7 cellular contexts compared by ENCODE assay signal in the genomic region with DNA sequence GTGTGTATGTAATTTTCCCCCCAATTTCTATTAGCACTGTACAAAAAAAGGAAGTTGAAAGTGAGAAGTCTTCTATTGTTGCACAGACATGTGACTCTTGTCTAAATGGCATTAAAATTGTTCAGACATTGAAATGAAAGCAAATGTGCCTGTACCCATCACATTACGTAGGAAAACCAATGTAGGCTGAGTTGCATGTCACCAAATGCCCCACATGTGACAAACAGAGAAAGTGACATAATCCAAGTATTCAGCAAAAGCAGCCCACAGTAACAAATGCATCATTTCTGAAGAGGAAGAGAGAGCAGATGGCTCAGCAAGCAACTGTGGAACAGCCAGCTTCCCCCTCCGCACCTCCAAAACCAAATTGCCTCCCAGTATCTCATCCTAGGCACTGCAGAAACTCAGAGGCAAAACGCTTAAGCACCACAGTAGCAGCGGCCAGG.
DNase-seq lines count a peak whose midpoint lies in the region; ATAC-seq, FAIRE-seq and TF ChIP-seq lines count a peak whose summit lies in the region.

No MANE protein-coding gene starts in this region.

- peak; percentile 74 for ATAC-seq in GM19025 (IDR thresholded peaks at IDR 0.05; ENCODE audit: low read depth, unreplicated experiment)
- ATAC-seq in HG02678 (IDR thresholded peaks at IDR 0.05; ENCODE audit: unreplicated experiment), result peak; percentile 86

- no peak overlapping the region for H3K4me3 ChIP-seq in NB4 (ENCODE audit: low read depth, low read length)
- H3K4me3 ChIP-seq in hepatocyte, result no peak overlapping the region

- no peaks in the 10 kb centered on the region for H3K9me2 ChIP-seq in hepatocyte (replicated peaks; ENCODE audit: insufficient read depth)

- TF ChIP-seq POLR2A in NB4 (IDR thresholded peaks at IDR 0.05; ENCODE audit: extremely low read depth, insufficient read length) (no peak), H54 (IDR thresholded peaks at IDR 0.05; ENCODE audit: low read depth, low read length) (no peak)

- no peaks in the 10 kb centered on the region for H3K36me3 ChIP-seq in hepatocyte (replicated peaks; ENCODE audit: insufficient read depth, low read depth)

- no peaks in the 10 kb centered on the region for H3K4me1 ChIP-seq in hepatocyte (ENCODE audit: insufficient read depth)

- FAIRE-seq in H54 (lab: Jason Lieb, UNC), result no peak

- DNase-seq in NB4 (ENCODE audit: low read depth) (peak; percentile 19), pons (ENCODE audit: low spot score) (peak; percentile 71), H54 (ENCODE audit: insufficient read length, low spot score) (no peak), hepatocyte (ENCODE audit: low spot score) (no peak), NCI-H146 treated with DMSO at 0.1 percent for 48 hours (lab: John Stamatoyannopoulos, UW; ENCODE audit: unreplicated experiment) (no peak)

- H3K9me3 ChIP-seq in hepatocyte (ENCODE audit: low read depth), result no peaks in the 10 kb centered on the region

- no peak overlapping the region for H3K4me2 ChIP-seq in hepatocyte

- WGBS in hepatocyte (ENCODE audit: low lambda C conversion rate, missing lambda C conversion rate), result 93% methylated on average over 4 of the region's 4 CpGs

- no peak overlapping the region for H2AFZ ChIP-seq in hepatocyte

- H4K20me1 ChIP-seq in hepatocyte (ENCODE audit: insufficient read depth, poor library complexity, severe bottlenecking), result no peaks in the 10 kb centered on the region

- no peaks in the 10 kb centered on the region for H3K79me2 ChIP-seq in hepatocyte

- no peaks in the 10 kb centered on the region for H3K27me3 ChIP-seq in hepatocyte

- TF ChIP-seq CTCF in NB4 (IDR thresholded peaks at IDR 0.05; ENCODE audit: low read depth, low read length), result no peak
- no peak for TF ChIP-seq CTCF in hepatocyte (IDR thresholded peaks at IDR 0.05; ENCODE audit: poor library complexity)

- no peak overlapping the region for H3K27ac ChIP-seq in hepatocyte

Comparison
In these comparisons a context has a peak if more than half of its experiments do, and no peak if none do; other contexts are left out.
1. DNase-seq: peak in NB4 (single experiment) and pons (single experiment); none in H54 (single experiment), hepatocyte (single experiment) and NCI-H146 treated with DMSO at 0.1 percent for 48 hours (single experiment).